1 cellular context compared by ENCODE assay signal in genomic region chr13:73722120-73722519, GRCh38.
TF ChIP-seq lines count a peak whose summit lies in the region.

No MANE protein-coding gene starts in this region.

TF ChIP-seq in SK-N-SH, 30 proteins besides CTCF, POLR2A, EP300 and RAD21 (continued from another document):
- TF ChIP-seq PBX3 (IDR thresholded peaks at IDR 0.05) (peak; percentile 54), USF2 (IDR thresholded peaks at IDR 0.05; ENCODE audit: borderline replicate concordance, low read depth, low read length) (no peak), ELF1 (IDR thresholded peaks at IDR 0.05) (no peak), POLR2AphosphoS5 (IDR thresholded peaks at IDR 0.05; ENCODE audit: low read depth, low read length) (no peak), TEAD4 (IDR thresholded peaks at IDR 0.05; ENCODE audit: borderline replicate concordance, insufficient read depth) (no peak), SIN3A (IDR thresholded peaks at IDR 0.05; ENCODE audit: borderline replicate concordance, low read depth, low read length) (no peak), RFX5 (IDR thresholded peaks at IDR 0.05; ENCODE audit: low read length) (no peak), TCF12 (IDR thresholded peaks at IDR 0.05) (0 out of 2 replicates have a peak, but pooled peaks have one; percentile 12), FOSL2 (IDR thresholded peaks at IDR 0.05; ENCODE audit: borderline replicate concordance, low read depth) (peak; percentile 29; the same call in 1 of the 2 replicates), REST (IDR thresholded peaks at IDR 0.05; ENCODE audit: low read depth, low read length) (no peak)
- TF ChIP-seq, protein P1, sequence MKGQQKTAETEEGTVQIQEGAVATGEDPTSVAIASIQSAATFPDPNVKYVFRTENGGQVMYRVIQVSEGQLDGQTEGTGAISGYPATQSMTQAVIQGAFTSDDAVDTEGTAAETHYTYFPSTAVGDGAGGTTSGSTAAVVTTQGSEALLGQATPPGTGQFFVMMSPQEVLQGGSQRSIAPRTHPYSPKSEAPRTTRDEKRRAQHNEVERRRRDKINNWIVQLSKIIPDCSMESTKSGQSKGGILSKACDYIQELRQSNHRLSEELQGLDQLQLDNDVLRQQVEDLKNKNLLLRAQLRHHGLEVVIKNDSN (IDR thresholded peaks at IDR 0.05; ENCODE audit: borderline replicate concordance, low read depth) = no peak
TF ChIP-seq in SK-N-SH: peak in this region for 5.
